In the genomic region with DNA sequence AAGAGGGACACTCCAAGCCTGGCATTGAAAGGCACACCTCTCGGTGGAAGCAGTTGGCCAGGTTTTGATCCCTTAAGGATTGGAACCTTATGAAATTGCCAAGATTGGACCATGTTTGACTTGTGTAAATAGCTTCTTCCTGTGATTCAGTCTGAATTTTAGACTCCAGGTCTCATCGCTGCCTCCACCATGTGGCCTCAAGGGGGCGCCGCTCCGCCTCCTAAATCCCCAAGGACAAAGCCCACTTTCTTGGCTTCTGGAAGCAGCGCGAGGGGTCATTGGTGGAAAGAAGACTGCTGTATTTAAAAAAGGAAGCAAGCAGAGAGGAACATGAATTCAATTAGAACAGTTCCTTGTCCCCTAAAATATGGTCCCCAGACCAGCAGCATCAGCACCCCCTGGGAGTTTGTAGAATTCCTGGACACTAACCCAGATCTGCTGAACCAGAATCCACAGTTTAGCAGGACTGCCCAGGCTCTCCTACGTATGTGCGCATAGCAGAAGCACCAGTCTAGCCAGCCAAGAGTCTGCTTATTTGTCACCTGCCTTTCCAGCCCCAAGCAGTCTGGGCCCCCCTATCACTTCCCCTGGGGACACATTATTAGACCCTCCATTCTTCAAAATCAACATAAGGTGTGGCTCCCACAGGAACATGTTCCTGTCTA, we compare ENCODE assay signal across 9 cellular contexts.
A peak's percentile ranks its signal among the peaks of the same experiment; 100 is the strongest.
DNase-seq lines count a peak whose midpoint lies in the region; ATAC-seq and TF ChIP-seq lines count a peak whose summit lies in the region.
"Had no signal": no experiment of that assay in that cellular context is flagged by ENCODE, and none has a peak within 500 bp of the region (broad histone marks: within the 10 kb centered on the region; RNA-seq: fewer than 3 reads in every experiment).

No MANE protein-coding gene starts in this region.

- H3K4me1 Mint-ChIP-seq in naive thymus-derived CD4-positive, alpha-beta T cell = peaks cover 4 to 45% (median 17%) of the 10 kb centered on the region in 7 donors
- H3K4me1 Mint-ChIP-seq: activated B cell treated with CpG ODN at 0.5 μM for 24 hours had no signal

- H3K4me3 Mint-ChIP-seq in naive thymus-derived CD4-positive, alpha-beta T cell = no peak overlapping the region
- H3K4me3 Mint-ChIP-seq: activated B cell treated with CpG ODN at 0.5 μM for 24 hours had no signal

- peaks cover 0 to 13% (median 2%) of the 10 kb centered on the region in 11 donors for H3K9me3 Mint-ChIP-seq in naive thymus-derived CD4-positive, alpha-beta T cell
- H3K9me3 Mint-ChIP-seq: activated B cell treated with CpG ODN at 0.5 μM for 24 hours had no signal

- H3K9me3 ChIP-seq in naive thymus-derived CD4-positive, alpha-beta T cell (ENCODE audit: control insufficient read depth in 2 of 3, low read length in 3 of 3) = no peaks in the 10 kb centered on the region
- H3K9me3 ChIP-seq in effector memory CD4-positive, alpha-beta T cell (ENCODE audit: control insufficient read depth, low read length) = no peaks in the 10 kb centered on the region

- no peaks in the 10 kb centered on the region for H3K4me1 ChIP-seq in naive thymus-derived CD4-positive, alpha-beta T cell (ENCODE audit: control insufficient read depth in 2 of 2, insufficient read depth in 2 of 2, low read length in 2 of 2)
- H3K4me1 ChIP-seq in effector memory CD4-positive, alpha-beta T cell (ENCODE audit: control insufficient read depth, insufficient read depth, low read length, poor library complexity, severe bottlenecking) = no peaks in the 10 kb centered on the region

- ATAC-seq in naive thymus-derived CD4-positive, alpha-beta T cell = peak; percentile 44

- peak; percentile 43 for DNase-seq in DMS53 treated with DMSO at 0.1 percent for 48 hours (lab: John Stamatoyannopoulos, UW; ENCODE audit: unreplicated experiment)
- DNase-seq in Jurkat, Clone E6-1 (ENCODE audit: low read depth, low spot score) = peak; percentile 68
- DNase-seq in RPMI7951 (ENCODE audit: low read depth) = peak; percentile 31
- DNase-seq in erythroblast (lab: John Stamatoyannopoulos, UW) = peak; percentile 84 to 87
- DNase-seq in naive thymus-derived CD4-positive, alpha-beta T cell = peak in 2 of 9 donors; percentile 25 to 47
- DNase-seq in effector CD8-positive, alpha-beta T cell (lab: John Stamatoyannopoulos, UW) = no peak
- DNase-seq in GOT3 (lab: John Stamatoyannopoulos, UW) = no peak
- DNase-seq in effector memory CD4-positive, alpha-beta T cell = no peak
- DNase-seq: activated B cell treated with CpG ODN at 0.5 μM for 24 hours had no signal

- peaks cover 0 to 26% (median 0%) of the 10 kb centered on the region in 5 donors for H3K27me3 Mint-ChIP-seq in naive thymus-derived CD4-positive, alpha-beta T cell

- peak overlapping the region in 2 of 9 donors; percentile 40 to 69 for H3K27ac Mint-ChIP-seq in naive thymus-derived CD4-positive, alpha-beta T cell
- H3K27ac Mint-ChIP-seq: activated B cell treated with CpG ODN at 0.5 μM for 24 hours had no signal

- no peak for TF ChIP-seq POLR2A in erythroblast (IDR thresholded peaks at IDR 0.05; ENCODE audit: low read length)

- POLR2A ChIA-PET in naive thymus-derived CD4-positive, alpha-beta T cell (lab: Charles Lee) = no interaction called here

- CTCF ChIA-PET in naive thymus-derived CD4-positive, alpha-beta T cell (lab: Charles Lee) = interaction anchor here (0.7 kb wide), 1 partner anchor 1311 kb away, joined by 3 read pairs; no protein-coding TSS in a partner anchor

- intact Hi-C loops in naive thymus-derived CD4-positive, alpha-beta T cell (cut with micrococcal nuclease) = loop anchor here in 1 of 2 donors (5.0 kb wide), 1 partner anchor 545 kb away; no protein-coding TSS in a partner anchor

- peaks cover 0 to 3% (median 0%) of the 10 kb centered on the region in 5 donors for H3K36me3 Mint-ChIP-seq in naive thymus-derived CD4-positive, alpha-beta T cell

- H3K4me3 ChIP-seq in Jurkat, Clone E6-1 (ENCODE audit: low read length) = no peak overlapping the region
- H3K4me3 ChIP-seq in naive thymus-derived CD4-positive, alpha-beta T cell (ENCODE audit: low read length) = no peak overlapping the region
- H3K4me3 ChIP-seq in effector memory CD4-positive, alpha-beta T cell (ENCODE audit: insufficient read depth, low read depth, low read length, poor library complexity, severe bottlenecking) = no peak overlapping the region

- no peaks in the 10 kb centered on the region for H3K27me3 ChIP-seq in naive thymus-derived CD4-positive, alpha-beta T cell (ENCODE audit: control insufficient read depth in 2 of 2, insufficient read depth in 2 of 2, low read length in 2 of 2)
- no peaks in the 10 kb centered on the region for H3K27me3 ChIP-seq in effector memory CD4-positive, alpha-beta T cell (replicated peaks; ENCODE audit: control insufficient read depth, insufficient read depth, low read length, poor library complexity, severe bottlenecking)

- H3K27ac ChIP-seq in naive thymus-derived CD4-positive, alpha-beta T cell (ENCODE audit: low read depth, low read length) = no peak overlapping the region
- H3K27ac ChIP-seq in effector memory CD4-positive, alpha-beta T cell (ENCODE audit: insufficient read depth, low read length, poor library complexity, severe bottlenecking) = no peak overlapping the region

- H3K36me3 ChIP-seq in naive thymus-derived CD4-positive, alpha-beta T cell (ENCODE audit: control insufficient read depth in 2 of 3, insufficient read depth in 3 of 3, low read length in 3 of 3) = no peaks in the 10 kb centered on the region
- H3K36me3 ChIP-seq in effector memory CD4-positive, alpha-beta T cell (ENCODE audit: control insufficient read depth, insufficient read depth, low read length) = no peaks in the 10 kb centered on the region

Comparison
In these comparisons a context has a peak if more than half of its experiments do, and no peak if none do; other contexts are left out.
1. DNase-seq: peak in DMS53 treated with DMSO at 0.1 percent for 48 hours (single experiment), Jurkat, Clone E6-1 (single experiment), RPMI7951 (single experiment) and erythroblast (2 of 2); none in effector CD8-positive, alpha-beta T cell (single experiment), GOT3 (single experiment) and effector memory CD4-positive, alpha-beta T cell (0 of 3).